35 cellular contexts compared by ENCODE assay signal in genomic region chrX:99348256-99348655, GRCh38.
A peak's percentile ranks its signal among the peaks of the same experiment; 100 is the strongest.
DNase-seq lines count a peak whose midpoint lies in the region; ATAC-seq, FAIRE-seq and TF ChIP-seq lines count a peak whose summit lies in the region.
"Had no signal": no experiment of that assay in that cellular context is flagged by ENCODE, and none has a peak within 500 bp of the region (broad histone marks: within the 10 kb centered on the region; RNA-seq: fewer than 3 reads in every experiment).

No MANE protein-coding gene starts in this region.

- H3K27me3 Mint-ChIP-seq in chondrocyte (ENCODE audit: low read depth): no peaks in the 10 kb centered on the region
- H3K27me3 Mint-ChIP-seq: B cell; CD4-positive, alpha-beta memory T cell; CD4-positive, alpha-beta T cell; CD4-positive, CD25-positive, alpha-beta regulatory T cell; CD8-positive, alpha-beta memory T cell had no signal

- WGBS in neuronal stem cell (ENCODE audit: extremely low coverage in 2 of 2, insufficient read length in 2 of 2, insufficient replicate concordance in 1 of 2), 2 donors: no CpG with 5 or more reads among the region's 4 CpGs

- peaks cover 15% of the 10 kb centered on the region for H3K9me3 Mint-ChIP-seq in chondrocyte (ENCODE audit: low read depth)

- no peak overlapping the region for H3K4ac ChIP-seq in neuronal stem cell (ENCODE audit: low read length)

- H3K4me3 ChIP-seq in kidney (ENCODE audit: low read length in 2 of 2) (no peak overlapping the region), neuronal stem cell (ENCODE audit: low read length in 2 of 2) (no peak overlapping the region)
- H3K4me3 ChIP-seq: A549; BLaER1; BLaER1 treated with 17β-estradiol and CSF1 and Interleukin-3, amounts not matched to agents 10 nM and 100 nM had no signal

- H3K36me3 ChIP-seq in kidney (ENCODE audit: control insufficient read depth in 1 of 2, insufficient read depth in 2 of 2, low read length in 2 of 2): no peaks in the 10 kb centered on the region
- no peaks in the 10 kb centered on the region for H3K36me3 ChIP-seq in neuronal stem cell (replicated peaks in 1 of 2; ENCODE audit: control insufficient read depth in 2 of 2, insufficient read depth in 2 of 2, low read length in 2 of 2)
- H3K36me3 ChIP-seq: BE2C; BLaER1; BLaER1 treated with 17β-estradiol and CSF1 and Interleukin-3, amounts not matched to agents 10 nM and 100 nM had no signal

- H3K79me1 ChIP-seq in neuronal stem cell (ENCODE audit: low read depth, low read length): no peaks in the 10 kb centered on the region

- H3K14ac ChIP-seq in neuronal stem cell (ENCODE audit: low read length): no peak overlapping the region

- H3K4me3 Mint-ChIP-seq in chondrocyte (ENCODE audit: unreplicated experiment): no peak overlapping the region
- H3K4me3 Mint-ChIP-seq: B cell; CD14-positive monocyte; CD4-positive, alpha-beta memory T cell; CD4-positive, alpha-beta T cell; CD4-positive, CD25-positive, alpha-beta regulatory T cell; CD8-positive, alpha-beta memory T cell; CD8-positive, alpha-beta T cell had no signal

- no peak overlapping the region for H2AK5ac ChIP-seq in neuronal stem cell (ENCODE audit: low read depth, low read length)

- H3K27ac ChIP-seq in kidney (ENCODE audit: low read depth in 2 of 2, low read length in 2 of 2) (no peak overlapping the region), neuronal stem cell (replicated peaks; ENCODE audit: low read length) (no peak overlapping the region)
- H3K27ac ChIP-seq: 22Rv1; A549; BLaER1; BLaER1 treated with 17β-estradiol and CSF1 and Interleukin-3, amounts not matched to agents 10 nM and 100 nM; C4-2B had no signal

- no peak overlapping the region for H3K4me2 ChIP-seq in neuronal stem cell (ENCODE audit: insufficient read depth, low read length, poor library complexity, severe bottlenecking)
- H3K4me2 ChIP-seq: A549; BLaER1; BLaER1 treated with 17β-estradiol and CSF1 and Interleukin-3, amounts not matched to agents 10 nM and 100 nM had no signal

- H4K91ac ChIP-seq in neuronal stem cell (ENCODE audit: low read depth, low read length, poor library complexity): no peak overlapping the region

- H3K27ac Mint-ChIP-seq in chondrocyte (ENCODE audit: unreplicated experiment): no peak overlapping the region
- H3K27ac Mint-ChIP-seq: B cell; CD14-positive monocyte; CD4-positive, alpha-beta memory T cell; CD4-positive, alpha-beta T cell; CD4-positive, CD25-positive, alpha-beta regulatory T cell; CD8-positive, alpha-beta memory T cell; CD8-positive, alpha-beta T cell had no signal

- H3K9me3 ChIP-seq in kidney (ENCODE audit: control insufficient read depth in 1 of 2, low read length in 2 of 2): no peaks in the 10 kb centered on the region
- H3K9me3 ChIP-seq in neuronal stem cell (replicated peaks in 1 of 2; ENCODE audit: control insufficient read depth in 2 of 2, insufficient read depth in 1 of 2, low read depth in 1 of 2, low read length in 2 of 2): no peaks in the 10 kb centered on the region
- H3K9me3 ChIP-seq: A549, BE2C, Caco-2 had no signal

- H3K27me3 ChIP-seq in neuronal stem cell (ENCODE audit: control insufficient read depth in 3 of 3, insufficient read depth in 3 of 3, low read depth in 1 of 3, low read length in 3 of 3): no peaks in the 10 kb centered on the region
- H3K27me3 ChIP-seq: BE2C had no signal

- DNase-seq in chondrocyte (ENCODE audit: low spot score) (peak; percentile 56), kidney (peak; percentile 54), neuronal stem cell (ENCODE audit: low spot score) (no peak), HTR-8/SVneo (ENCODE audit: insufficient read length, low spot score) (no peak)
- no peak for DNase-seq in stimulated activated naive CD4-positive, alpha-beta T cell treated with Interleukin-2 at 50 U/mL for 16 hours (lab: John Stamatoyannopoulos, UW)
- DNase-seq: 8988T; ACHN; AML-193; BE2C; C1 segment of cervical spinal cord; Caco-2; Calu3; CD4-positive, alpha-beta memory T cell; CD4-positive, alpha-beta T cell; CD4-positive, CD25-positive, alpha-beta regulatory T cell; CD8-positive, alpha-beta memory T cell; CD8-positive, alpha-beta T cell; COR-L47; DMS 273 treated with DMSO at 0.1 percent for 48 hours; DMS153; DMS53; DMS79; DMS79 treated with DMSO at 0.1 percent for 48 hours; DND-41; EL had no signal

- no peak overlapping the region for H2AFZ ChIP-seq in neuronal stem cell (ENCODE audit: low read length)

- no peaks in the 10 kb centered on the region for H3K4me1 ChIP-seq in kidney (ENCODE audit: control insufficient read depth in 1 of 2, insufficient read depth in 1 of 2, low read depth in 1 of 2, low read length in 2 of 2)
- no peaks in the 10 kb centered on the region for H3K4me1 ChIP-seq in neuronal stem cell (ENCODE audit: control insufficient read depth in 2 of 2, insufficient read depth in 1 of 2, low read depth in 1 of 2, low read length in 2 of 2)
- H3K4me1 ChIP-seq: A549, BE2C, Caco-2 had no signal

- no peak overlapping the region for H2BK5ac ChIP-seq in neuronal stem cell (ENCODE audit: low read length)

- ATAC-seq in GM21381 (IDR thresholded peaks at IDR 0.05; ENCODE audit: unreplicated experiment): no peak
- ATAC-seq: A549; CD8-positive, alpha-beta T cell had no signal

- intact Hi-C loops in kidney (cut with DNase I): no loop called here

- H2BK12ac ChIP-seq in neuronal stem cell (ENCODE audit: low read length): no peak overlapping the region

- FAIRE-seq in kidney (lab: Jason Lieb, UNC) (no peak), HTR-8/SVneo (lab: Jason Lieb, UNC) (no peak)
- FAIRE-seq: A204.1, A549, D721Med had no signal

- TF ChIP-seq CTCF in chondrocyte (IDR thresholded peaks at IDR 0.05): no peak
- no peak for TF ChIP-seq CTCF in kidney (IDR thresholded peaks at IDR 0.05; ENCODE audit: borderline replicate concordance, extremely low read depth, insufficient read depth)

- H4K8ac ChIP-seq in neuronal stem cell (ENCODE audit: low read depth, low read length): peak overlapping the region; percentile 9

- no peak overlapping the region for H3K18ac ChIP-seq in neuronal stem cell (ENCODE audit: low read length)

- H3K36me3 Mint-ChIP-seq in chondrocyte (ENCODE audit: low read depth): no peaks in the 10 kb centered on the region
- H3K36me3 Mint-ChIP-seq: CD14-positive monocyte; CD4-positive, alpha-beta memory T cell; CD4-positive, CD25-positive, alpha-beta regulatory T cell; CD8-positive, alpha-beta memory T cell; CD8-positive, alpha-beta T cell had no signal

- no peaks in the 10 kb centered on the region for H3K4me1 Mint-ChIP-seq in chondrocyte (ENCODE audit: low read depth)
- H3K4me1 Mint-ChIP-seq: B cell; CD14-positive monocyte; CD4-positive, alpha-beta memory T cell; CD4-positive, CD25-positive, alpha-beta regulatory T cell; CD8-positive, alpha-beta memory T cell had no signal

- H2BK120ac ChIP-seq in neuronal stem cell (ENCODE audit: low read depth, low read length): no peak overlapping the region

- H2BK15ac ChIP-seq in neuronal stem cell (ENCODE audit: low read length): no peak overlapping the region

- no peak overlapping the region for H3K23ac ChIP-seq in neuronal stem cell (ENCODE audit: low read depth, low read length, poor library complexity)

- no peak overlapping the region for H3K9ac ChIP-seq in kidney (ENCODE audit: low read length in 2 of 2)
- no peak overlapping the region for H3K9ac ChIP-seq in neuronal stem cell (ENCODE audit: low read depth, low read length, poor library complexity)
- H3K9ac ChIP-seq: BLaER1; BLaER1 treated with 17β-estradiol and CSF1 and Interleukin-3, amounts not matched to agents 10 nM and 100 nM had no signal

Comparison
In these comparisons a context has a peak if more than half of its experiments do, and no peak if none do; other contexts are left out.
1. DNase-seq: peak in chondrocyte (single experiment) and kidney (single experiment); none in neuronal stem cell (single experiment), HTR-8/SVneo (single experiment) and stimulated activated naive CD4-positive, alpha-beta T cell treated with Interleukin-2 at 50 U/mL for 16 hours (single experiment).